In genomic region chr19:57623091-57623490, GRCh38 we compare ENCODE assay signal across 25 cellular contexts.
"Had no signal": no experiment of that assay in that cellular context is flagged by ENCODE, and none has a peak within 500 bp of the region (broad histone marks: within the 10 kb centered on the region; RNA-seq: fewer than 3 reads in every experiment).

No MANE protein-coding gene starts in this region.

- ATAC-seq: effector memory CD8-positive, alpha-beta T cell; esophagus mucosa; gastroesophageal sphincter; heart left ventricle; left lobe of liver; natural killer cell; pancreas; right lobe of liver; stimulated activated naive CD8-positive, alpha-beta T cell treated with anti-CD3 and anti-CD28 coated beads, Interleukin-15, amount 100 ng/mL, for 72 hours had no signal

- DNase-seq: colonic mucosa; dermis blood vessel endothelial cell; effector memory CD8-positive, alpha-beta T cell; foreskin fibroblast; heart left ventricle; kidney; natural killer cell; pancreas; right lobe of liver; small intestine; stimulated activated CD4-positive, alpha-beta T cell treated with anti-CD3 and anti-CD28 coated beads, Interleukin-15, amount 100 ng/mL, for 24 hours; stimulated activated CD4-positive, alpha-beta T cell treated with anti-CD3 and anti-CD28 coated beads, Interleukin-2, amount 100 ng/mL, for 48 hours; stimulated activated naive CD4-positive, alpha-beta T cell; stimulated activated naive CD8-positive, alpha-beta T cell treated with anti-CD3 and anti-CD28 coated beads, Interleukin-15, amount 100 ng/mL, for 72 hours; thyroid gland; trophoblast cell had no signal

- H3K27me3 Mint-ChIP-seq: effector memory CD8-positive, alpha-beta T cell; memory B cell; stimulated activated naive CD8-positive, alpha-beta T cell treated with anti-CD3 and anti-CD28 coated beads, Interleukin-15, amount 100 ng/mL, for 72 hours had no signal

- H3K4me1 ChIP-seq: colonic mucosa, gastroesophageal sphincter, pancreas, right lobe of liver, thyroid gland had no signal

- H3K27ac ChIP-seq: colonic mucosa, epithelial cell of prostate, gastroesophageal sphincter, heart left ventricle, hepatocyte, neutrophil, pancreas, right lobe of liver, thyroid gland had no signal

- H3K27me3 ChIP-seq: colonic mucosa, gastroesophageal sphincter, heart left ventricle, hepatocyte, neutrophil, pancreas, right lobe of liver, thyroid gland had no signal

- H3K4me1 Mint-ChIP-seq: neural crest cell; stimulated activated naive CD8-positive, alpha-beta T cell treated with anti-CD3 and anti-CD28 coated beads, Interleukin-15, amount 100 ng/mL, for 72 hours had no signal

- H3K4me3 Mint-ChIP-seq: effector memory CD8-positive, alpha-beta T cell; memory B cell; natural killer cell; neural crest cell; stimulated activated naive CD8-positive, alpha-beta T cell treated with anti-CD3 and anti-CD28 coated beads, Interleukin-15, amount 100 ng/mL, for 72 hours had no signal

- H3K27ac Mint-ChIP-seq: effector memory CD8-positive, alpha-beta T cell; memory B cell; natural killer cell; stimulated activated naive CD8-positive, alpha-beta T cell treated with anti-CD3 and anti-CD28 coated beads, Interleukin-15, amount 100 ng/mL, for 72 hours had no signal

- H3K4me3 ChIP-seq: colonic mucosa, gastroesophageal sphincter, heart left ventricle, hepatocyte, lung, pancreas, right lobe of liver, thyroid gland had no signal
